Comparison of ENCODE assay signal across 21 cellular contexts in genomic region chr3:15266510-15267376, GRCh38.
DNase-seq lines count a peak whose midpoint lies in the region; ATAC-seq and TF ChIP-seq lines count a peak whose summit lies in the region.
"Had no signal": no experiment of that assay in that cellular context is flagged by ENCODE, and none has a peak within 500 bp of the region (broad histone marks: within the 10 kb centered on the region; RNA-seq: fewer than 3 reads in every experiment).

No MANE protein-coding gene starts in this region.

- ATAC-seq in activated naive CD8-positive, alpha-beta T cell treated with anti-CD3 and anti-CD28 coated beads, Interleukin-2, amount 50 U/mL, for 24 hours, result no peak
- no peak for ATAC-seq in activated T-helper 17 cell treated with anti-CD3 and anti-CD28 coated beads, Interleukin-2, amount 50 U/mL, for 72 hours (replicated peaks)
- no peak for ATAC-seq in naive thymus-derived CD4-positive, alpha-beta T cell
- ATAC-seq in HG02571 (IDR thresholded peaks at IDR 0.05; ENCODE audit: unreplicated experiment) (no peak), esophagus mucosa (no peak)
- ATAC-seq: activated naive CD4-positive, alpha-beta T cell treated with anti-CD3 and anti-CD28 coated beads, Interleukin-2, amount 50 U/mL, for 72 hours; activated T-cell treated with anti-CD3 and anti-CD28 coated beads, Interleukin-2, amount 50 U/mL, for 4 hours; body of pancreas had no signal

- no peak overlapping the region for H3K4me3 Mint-ChIP-seq in activated naive CD8-positive, alpha-beta T cell treated with anti-CD3 and anti-CD28 coated beads, Interleukin-2, amount 50 U/mL, for 24 hours
- H3K4me3 Mint-ChIP-seq in activated naive CD8-positive, alpha-beta T cell treated with anti-CD3 and anti-CD28 coated beads for 36 hours, result no peak overlapping the region
- no peak overlapping the region for H3K4me3 Mint-ChIP-seq in activated T-helper 17 cell treated with anti-CD3 and anti-CD28 coated beads, Interleukin-2, amount 50 U/mL, for 72 hours
- no peak overlapping the region for H3K4me3 Mint-ChIP-seq in naive thymus-derived CD4-positive, alpha-beta T cell
- H3K4me3 Mint-ChIP-seq: activated T-cell treated with anti-CD3 and anti-CD28 coated beads, Interleukin-2, amount 50 U/mL, for 4 hours; CD14-positive monocyte; neural progenitor cell had no signal

- no peaks in the 10 kb centered on the region for H3K27me3 ChIP-seq in naive thymus-derived CD4-positive, alpha-beta T cell (ENCODE audit: control insufficient read depth in 2 of 2, insufficient read depth in 2 of 2, low read length in 2 of 2)
- no peaks in the 10 kb centered on the region for H3K27me3 ChIP-seq in uterus
- H3K27me3 ChIP-seq: body of pancreas, neural progenitor cell had no signal

- intact Hi-C loops in naive thymus-derived CD4-positive, alpha-beta T cell (cut with micrococcal nuclease), result no loop called here
- intact Hi-C loops in uterus (cut with DNase I; ENCODE audit: low total_unique reads), result loop anchor here (5.0 kb wide), 1 partner anchor 111 kb away; no protein-coding TSS in a partner anchor

- DNase-seq in activated naive CD8-positive, alpha-beta T cell treated with anti-CD3 and anti-CD28 coated beads, Interleukin-2, amount 50 U/mL, for 24 hours, result no peak
- DNase-seq in activated naive CD8-positive, alpha-beta T cell treated with anti-CD3 and anti-CD28 coated beads for 36 hours, result no peak
- DNase-seq in naive thymus-derived CD4-positive, alpha-beta T cell, result no peak
- DNase-seq in uterus, result peak in 1 of 2 donors; percentile 16
- DNase-seq in stimulated activated CD4-positive, alpha-beta T cell treated with anti-CD3 and anti-CD28 coated beads, Interleukin-2, amount 100 ng/mL, for 48 hours, result no peak
- DNase-seq: ACHN; activated CD4-positive, alpha-beta T cell treated with anti-CD3 and anti-CD28 coated beads, Interleukin-2, amount 50 U/mL, for 1 hour; activated T-cell treated with anti-CD3 and anti-CD28 coated beads, Interleukin-2, amount 50 U/mL, for 4 hours; body of pancreas; DMS153; IMR-90; NCI-H1436 treated with DMSO at 0.1 percent for 48 hours; NCI-H526; stimulated activated CD8-positive, alpha-beta memory T cell treated with anti-CD3 and anti-CD28 coated beads, Interleukin-4, amount 100 ng/mL, for 48 hours had no signal

- no peaks in the 10 kb centered on the region for H3K36me3 Mint-ChIP-seq in activated naive CD8-positive, alpha-beta T cell treated with anti-CD3 and anti-CD28 coated beads, Interleukin-2, amount 50 U/mL, for 24 hours (ENCODE audit: low read depth)
- no peaks in the 10 kb centered on the region for H3K36me3 Mint-ChIP-seq in activated naive CD8-positive, alpha-beta T cell treated with anti-CD3 and anti-CD28 coated beads for 36 hours
- H3K36me3 Mint-ChIP-seq in activated T-helper 17 cell treated with anti-CD3 and anti-CD28 coated beads, Interleukin-2, amount 50 U/mL, for 72 hours (ENCODE audit: low read depth), result peaks cover 35% of the 10 kb centered on the region
- peaks cover 0 to 20% (median 5%) of the 10 kb centered on the region in 5 donors for H3K36me3 Mint-ChIP-seq in naive thymus-derived CD4-positive, alpha-beta T cell
- H3K36me3 Mint-ChIP-seq: neural progenitor cell had no signal

- peaks cover 36% of the 10 kb centered on the region for H3K4me1 Mint-ChIP-seq in activated naive CD8-positive, alpha-beta T cell treated with anti-CD3 and anti-CD28 coated beads, Interleukin-2, amount 50 U/mL, for 24 hours
- peaks cover 31% of the 10 kb centered on the region for H3K4me1 Mint-ChIP-seq in activated naive CD8-positive, alpha-beta T cell treated with anti-CD3 and anti-CD28 coated beads for 36 hours
- H3K4me1 Mint-ChIP-seq in activated T-helper 17 cell treated with anti-CD3 and anti-CD28 coated beads, Interleukin-2, amount 50 U/mL, for 72 hours, result peaks cover 38% of the 10 kb centered on the region
- peaks cover 35 to 78% (median 60%) of the 10 kb centered on the region in 7 donors for H3K4me1 Mint-ChIP-seq in naive thymus-derived CD4-positive, alpha-beta T cell

- peaks cover 0 to 9% (median 9%) of the 10 kb centered on the region in 3 experiments for H3K36me3 ChIP-seq in naive thymus-derived CD4-positive, alpha-beta T cell (ENCODE audit: control insufficient read depth in 2 of 3, insufficient read depth in 3 of 3, low read length in 3 of 3)
- H3K36me3 ChIP-seq in uterus, result no peaks in the 10 kb centered on the region
- H3K36me3 ChIP-seq: neural progenitor cell had no signal

- CTCF ChIA-PET in naive thymus-derived CD4-positive, alpha-beta T cell (lab: Charles Lee), result interaction anchor here (0.6 to 7.0 kb wide), 16 partner anchors 18 to 151 kb away, joined by 3 to 139 read pairs (median 11); partner anchors contain the start of genes CAPN7 and SH3BP5

- H3K9me3 Mint-ChIP-seq in activated naive CD8-positive, alpha-beta T cell treated with anti-CD3 and anti-CD28 coated beads, Interleukin-2, amount 50 U/mL, for 24 hours, result no peaks in the 10 kb centered on the region
- H3K9me3 Mint-ChIP-seq in activated naive CD8-positive, alpha-beta T cell treated with anti-CD3 and anti-CD28 coated beads for 36 hours, result no peaks in the 10 kb centered on the region
- H3K9me3 Mint-ChIP-seq in activated T-helper 17 cell treated with anti-CD3 and anti-CD28 coated beads, Interleukin-2, amount 50 U/mL, for 72 hours, result no peaks in the 10 kb centered on the region
- no peaks in the 10 kb centered on the region for H3K9me3 Mint-ChIP-seq in naive thymus-derived CD4-positive, alpha-beta T cell
- H3K9me3 Mint-ChIP-seq: activated naive CD4-positive, alpha-beta T cell treated with anti-CD3 and anti-CD28 coated beads, Interleukin-2, amount 50 U/mL, for 72 hours; activated T-cell treated with anti-CD3 and anti-CD28 coated beads, Interleukin-2, amount 50 U/mL, for 4 hours; neural progenitor cell had no signal

- no peaks in the 10 kb centered on the region for H3K27me3 Mint-ChIP-seq in activated naive CD8-positive, alpha-beta T cell treated with anti-CD3 and anti-CD28 coated beads, Interleukin-2, amount 50 U/mL, for 24 hours
- no peaks in the 10 kb centered on the region for H3K27me3 Mint-ChIP-seq in activated naive CD8-positive, alpha-beta T cell treated with anti-CD3 and anti-CD28 coated beads for 36 hours
- H3K27me3 Mint-ChIP-seq in activated T-helper 17 cell treated with anti-CD3 and anti-CD28 coated beads, Interleukin-2, amount 50 U/mL, for 72 hours, result no peaks in the 10 kb centered on the region
- H3K27me3 Mint-ChIP-seq in naive thymus-derived CD4-positive, alpha-beta T cell, result peaks cover 0 to 2% (median 0%) of the 10 kb centered on the region in 5 donors

- H3K27ac ChIP-seq in naive thymus-derived CD4-positive, alpha-beta T cell (ENCODE audit: low read depth, low read length), result no peak overlapping the region
- H3K27ac ChIP-seq in uterus, result peak overlapping the region; percentile 63 to 98
- H3K27ac ChIP-seq: body of pancreas, neural progenitor cell, VCaP had no signal

- no peaks in the 10 kb centered on the region for H3K9me3 ChIP-seq in naive thymus-derived CD4-positive, alpha-beta T cell (ENCODE audit: control insufficient read depth in 2 of 3, low read length in 3 of 3)
- no peaks in the 10 kb centered on the region for H3K9me3 ChIP-seq in uterus
- H3K9me3 ChIP-seq: body of pancreas had no signal

- no peak overlapping the region for H3K4me3 ChIP-seq in naive thymus-derived CD4-positive, alpha-beta T cell (ENCODE audit: low read length)
- H3K4me3 ChIP-seq in uterus, result no peak overlapping the region
- H3K4me3 ChIP-seq: body of pancreas, neural progenitor cell had no signal

- no peak for TF ChIP-seq CTCF in uterus (IDR thresholded peaks at IDR 0.05)

- H3K4me1 ChIP-seq in naive thymus-derived CD4-positive, alpha-beta T cell (ENCODE audit: control insufficient read depth in 2 of 2, insufficient read depth in 2 of 2, low read length in 2 of 2), result peaks cover 47 to 56% of the 10 kb centered on the region in 2 donors
- peaks cover 15 to 25% of the 10 kb centered on the region in 2 donors for H3K4me1 ChIP-seq in uterus
- H3K4me1 ChIP-seq: neural progenitor cell had no signal

- TF ChIP-seq POLR2A in uterus (IDR thresholded peaks at IDR 0.05), result no peak

- POLR2A ChIA-PET in naive thymus-derived CD4-positive, alpha-beta T cell (lab: Charles Lee), result interaction anchor here (0.9 to 4.1 kb wide), 11 partner anchors 10 to 136 kb away, joined by 3 to 17 read pairs (median 7); partner anchors contain the start of genes CAPN7 and SH3BP5

- H3K27ac Mint-ChIP-seq in activated naive CD8-positive, alpha-beta T cell treated with anti-CD3 and anti-CD28 coated beads, Interleukin-2, amount 50 U/mL, for 24 hours, result peak overlapping the region; percentile 21
- H3K27ac Mint-ChIP-seq in activated naive CD8-positive, alpha-beta T cell treated with anti-CD3 and anti-CD28 coated beads for 36 hours, result no peak overlapping the region
- H3K27ac Mint-ChIP-seq in activated T-helper 17 cell treated with anti-CD3 and anti-CD28 coated beads, Interleukin-2, amount 50 U/mL, for 72 hours, result peak overlapping the region; percentile 80
- peak overlapping the region in 6 of 9 donors; percentile 17 to 78 (median 70) for H3K27ac Mint-ChIP-seq in naive thymus-derived CD4-positive, alpha-beta T cell
- H3K27ac Mint-ChIP-seq: neural progenitor cell had no signal
